In genomic region chr5:151224372-151224771, GRCh38 we compare ENCODE assay signal across 8 cellular contexts. TPM values are rescaled to one million over a fixed set of nuclear protein-coding genes. Genes with fewer than 3 reads are reported as not detected.
DNase-seq lines count a peak whose midpoint lies in the region; ATAC-seq, FAIRE-seq and TF ChIP-seq lines count a peak whose summit lies in the region.

No MANE protein-coding gene starts in this region.

- H3K27me3 ChIP-seq in GM12878 (replicated peaks in 1 of 2; ENCODE audit: control insufficient read depth in 2 of 2, insufficient read depth in 2 of 2, low read length in 1 of 2) (no peaks in the 10 kb centered on the region), ovary (no peaks in the 10 kb centered on the region)

- ATAC-seq in GM18909 (IDR thresholded peaks at IDR 0.05; ENCODE audit: poor library complexity, unreplicated experiment) (peak; percentile 30), HG03439 (IDR thresholded peaks at IDR 0.05; ENCODE audit: unreplicated experiment) (peak; percentile 29), GM12878 (peak; percentile 12), GM18870 (IDR thresholded peaks at IDR 0.05; ENCODE audit: unreplicated experiment) (no peak)

- no peak for FAIRE-seq in GM12878 (lab: Jason Lieb, UNC)

- peaks cover 0 to 2% of the 10 kb centered on the region in 2 experiments; a peak in 1 of 4 replicates for H3K36me3 ChIP-seq in GM12878 (ENCODE audit: control insufficient read depth in 2 of 2, insufficient read depth in 2 of 2, low read length in 1 of 2)
- no peaks in the 10 kb centered on the region for H3K36me3 ChIP-seq in ovary

- in situ Hi-C loops in GM12878 (cut with MboI): no loop called here

- H3K9ac ChIP-seq in GM12878 (ENCODE audit: control insufficient read depth, insufficient read depth, low read length): peak overlapping the region; percentile 91; the same call in 1 of the 2 replicates

- H3K4me3 ChIP-seq in GM12878 (peak overlapping the region; percentile 97; the same call in 1 of the 2 replicates), ovary (peak overlapping the region; percentile 73)

- CTCF ChIA-PET in GM12878 (lab: Yijun Ruan, JAX): interaction anchor here (0.8 to 17.0 kb wide), 7 partner anchors 12 to 126 kb away, joined by 3 to 293 read pairs (median 9); partner anchors contain the start of gene GM2A

- POLR2A ChIA-PET in GM12878 (lab: Charles Lee): interaction anchor here (0.6 to 17.1 kb wide), 14 partner anchors 11 to 142 kb away, joined by 3 to 290 read pairs (median 6); partner anchors contain the start of genes GM2A and TNIP1

- H3K27ac ChIP-seq in GM12878 (ENCODE audit: control insufficient read depth, insufficient read depth): peak overlapping the region; percentile 89
- no peak overlapping the region for H3K27ac ChIP-seq in ovary

- no peaks in the 10 kb centered on the region for H4K20me1 ChIP-seq in GM12878 (ENCODE audit: control insufficient read depth, insufficient read depth)

- intact Hi-C loops in GM12878 (cut with micrococcal nuclease; ENCODE audit: unreplicated experiment): loop anchor here (1.0 to 5.0 kb wide), 2 partner anchors 10 to 73 kb away; no protein-coding TSS in a partner anchor
- intact Hi-C loops in ovary (cut with DNase I): loop anchor here in 1 of 4 donors (10.0 kb wide), 1 partner anchor 100 kb away; no protein-coding TSS in a partner anchor

- TF ChIP-seq RAD21 in GM12878 (IDR thresholded peaks at IDR 0.05; ENCODE audit: insufficient read depth, low read depth, low read length): no peak

- DNase-seq in GM12878 (ENCODE audit: low read depth, low spot score) (no peak), ovary (no peak), NCI-H1105 (lab: John Stamatoyannopoulos, UW) (no peak), retina (no peak)
- no peak for DNase-seq in stimulated activated naive CD4-positive, alpha-beta T cell treated with Interleukin-2 at 50 U/mL for 16 hours (lab: John Stamatoyannopoulos, UW)

- H3K4me1 ChIP-seq in GM12878 (ENCODE audit: control insufficient read depth, insufficient read depth, low read length) (peaks cover 24% of the 10 kb centered on the region), ovary (ENCODE audit: insufficient read depth) (peaks cover 14% of the 10 kb centered on the region)

- RAD21 ChIA-PET in GM12878 (lab: Charles Lee; ENCODE audit: unreplicated experiment): interaction anchor here (1.5 to 7.8 kb wide), 10 partner anchors 10 to 101 kb away, joined by 3 to 117 read pairs (median 28); partner anchors contain the start of gene GM2A

- H3K4me2 ChIP-seq in GM12878 (ENCODE audit: control insufficient read depth, insufficient read depth): peak overlapping the region; percentile 93

- SMC1A ChIA-PET in GM12878 (lab: Charles Lee; ENCODE audit: uncharacterized antibody, unreplicated experiment): interaction anchor here (1.4 to 18.6 kb wide), 11 partner anchors 7 to 109 kb away, joined by 3 to 325 read pairs (median 6); partner anchors contain the start of gene GM2A

- H3K79me2 ChIP-seq in GM12878 (ENCODE audit: control insufficient read depth, insufficient read depth, low read length): peaks cover 49% of the 10 kb centered on the region

- H2AFZ ChIP-seq in GM12878 (ENCODE audit: control insufficient read depth, low read depth, low read length): peak overlapping the region; percentile 55

- no peak for TF ChIP-seq CTCF in GM12878 (IDR thresholded peaks at IDR 0.05 in 2 of 3, conservative IDR thresholded peaks at IDR 0.05 in 1 of 3; ENCODE audit: control insufficient read depth in 2 of 3, extremely low read depth in 1 of 3, insufficient read depth in 1 of 3, low read depth in 3 of 3, low read length in 3 of 3)
- no peak for TF ChIP-seq CTCF in ovary (IDR thresholded peaks at IDR 0.05)

- 79% methylated on average over 5 of the region's 6 CpGs for WGBS in GM12878 (ENCODE audit: insufficient coverage, insufficient replicate concordance, low lambda C conversion rate, missing lambda C conversion rate)
- WGBS in ovary, 3 donors: 69 to 87% (median 86%) methylated on average over 6 of the region's 6 CpGs

- TF ChIP-seq EP300 in GM12878 (IDR thresholded peaks at IDR 0.05; ENCODE audit: borderline replicate concordance in 1 of 2, control insufficient read depth in 1 of 2, low read depth in 2 of 2, low read length in 2 of 2) (no peak), ovary (IDR thresholded peaks at IDR 0.05) (no peak)

- H3K9me3 ChIP-seq in GM12878 (replicated peaks; ENCODE audit: control insufficient read depth, insufficient read depth, low read length) (no peaks in the 10 kb centered on the region), ovary (no peaks in the 10 kb centered on the region)

- no peak for TF ChIP-seq POLR2A in GM12878 (IDR thresholded peaks at IDR 0.05; ENCODE audit: low read depth, low read length)
- no peak for TF ChIP-seq POLR2A in ovary (IDR thresholded peaks at IDR 0.05)

- BruUV-seq in GM12878 (replicated peaks; lab: Mats Ljungman, UMichigan): no TSS peak

TF ChIP-seq in GM12878, 131 proteins besides CTCF, POLR2A, EP300 and RAD21 (continues in another document):
- 0 out of 4 replicates have a peak, but pooled peaks of 1 of the 2 experiments have one; percentile 7 for TF ChIP-seq ETV6 (conservative IDR thresholded peaks at IDR 0.05 in 1 of 2, IDR thresholded peaks at IDR 0.05 in 1 of 2; ENCODE audit: borderline replicate concordance in 1 of 2, low read depth in 1 of 2)
- TF ChIP-seq ZZZ3 (IDR thresholded peaks at IDR 0.05; ENCODE audit: control insufficient read depth, insufficient read length, low read depth): no peak
- TF ChIP-seq IKZF1 (conservative IDR thresholded peaks at IDR 0.05): no peak
- no peak for TF ChIP-seq WRNIP1 (IDR thresholded peaks at IDR 0.05; ENCODE audit: borderline replicate concordance, low read depth, low read length)
- peak; percentile 88 for TF ChIP-seq ZNF384 (IDR thresholded peaks at IDR 0.05; ENCODE audit: borderline replicate concordance, low read depth, low read length)
- no peak for TF ChIP-seq STAT1 (conservative IDR thresholded peaks at IDR 0.05)
- TF ChIP-seq SMAD1 (IDR thresholded peaks at IDR 0.05; ENCODE audit: low read depth, partially characterized antibody): no peak
- TF ChIP-seq, protein P1, sequence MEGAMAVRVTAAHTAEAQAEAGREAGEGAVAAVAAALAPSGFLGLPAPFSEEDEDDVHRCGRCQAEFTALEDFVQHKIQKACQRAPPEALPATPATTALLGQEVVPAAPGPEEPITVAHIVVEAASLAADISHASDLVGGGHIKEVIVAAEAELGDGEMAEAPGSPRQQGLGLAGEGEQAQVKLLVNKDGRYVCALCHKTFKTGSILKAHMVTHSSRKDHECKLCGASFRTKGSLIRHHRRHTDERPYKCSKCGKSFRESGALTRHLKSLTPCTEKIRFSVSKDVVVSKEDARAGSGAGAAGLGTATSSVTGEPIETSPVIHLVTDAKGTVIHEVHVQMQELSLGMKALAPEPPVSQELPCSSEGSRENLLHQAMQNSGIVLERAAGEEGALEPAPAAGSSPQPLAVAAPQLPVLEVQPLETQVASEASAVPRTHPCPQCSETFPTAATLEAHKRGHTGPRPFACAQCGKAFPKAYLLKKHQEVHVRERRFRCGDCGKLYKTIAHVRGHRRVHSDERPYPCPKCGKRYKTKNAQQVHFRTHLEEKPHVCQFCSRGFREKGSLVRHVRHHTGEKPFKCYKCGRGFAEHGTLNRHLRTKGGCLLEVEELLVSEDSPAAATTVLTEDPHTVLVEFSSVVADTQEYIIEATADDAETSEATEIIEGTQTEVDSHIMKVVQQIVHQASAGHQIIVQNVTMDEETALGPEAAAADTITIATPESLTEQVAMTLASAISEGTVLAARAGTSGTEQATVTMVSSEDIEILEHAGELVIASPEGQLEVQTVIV (IDR thresholded peaks at IDR 0.05; ENCODE audit: borderline replicate concordance, partially characterized antibody): no peak
- TF ChIP-seq MTA2 (IDR thresholded peaks at IDR 0.05; ENCODE audit: low read depth): no peak

RNA-seq across cellular contexts. Expression of gene CCDC69, which starts 0.5 kb away (rescaled TPM):
- total RNA-seq in GM12878 (2013; cell fraction: nucleolus; rRNA removed): 69.3 and 77.6 TPM in 2 replicates
- total RNA-seq in GM12878 (2014; rRNA removed) (91.1 and 104 TPM in 2 replicates), GM12878 (2014; rRNA removed; fragmentation: Illumina TruSeq; extraction: Trizol) (78.8 and 80.3 TPM in 2 replicates), GM12878 (2021) (77.3 and 80.8 TPM in 2 replicates), ovary (10 to 100 TPM; 22.6 to 60.1 (median 37.3) TPM)
- 37.5 TPM for polyA plus RNA-seq in GM12878 (2011; ENCODE audit: low read depth)
- polyA plus RNA-seq in GM12878 (2011; rRNA removed) (36.7 and 42.3 TPM in 2 replicates), GM12878 (2014; fragmentation: Illumina TruSeq; extraction: Trizol) (104 and 106 TPM in 2 replicates), GM12878 (2014; fragmentation: Nextera tagmentation; extraction: Ambion mirVana) (10 to 100 TPM; 13.5 to 21.4 TPM), GM12878 (2014; rRNA removed) (89.6 and 102 TPM in 2 replicates), GM12878 (2016; fragmentation: Nextera tagmentation; extraction: Ambion mirVana) (10 to 100 TPM; 55.7 to 59.8 TPM), ovary (100 to 1,000 TPM in 1 of 2 donors, 10 to 100 TPM in 1; 27.8 to 158 TPM)
- 56.7 and 66.0 TPM in 2 replicates for polyA plus RNA-seq in GM12878 (2011; cell fraction: cytosol; rRNA removed)
- 16.1 and 18.3 TPM in 2 replicates for polyA plus RNA-seq in GM12878 (2011; cell fraction: nucleus; rRNA removed)
- polyA plus RNA-seq in GM12878 (2012): 46.8 and 47.5 TPM in 2 replicates
- 32.8 and 41.3 TPM in 2 replicates for polyA minus RNA-seq in GM12878 (2011; rRNA and poly(A)+ RNA removed)
- polyA minus RNA-seq in GM12878 (2011; cell fraction: cytosol; rRNA and poly(A)+ RNA removed): 11.4 and 17.0 TPM in 2 replicates
- 11.6 and 16.5 TPM in 2 replicates for polyA minus RNA-seq in GM12878 (2011; cell fraction: nucleus; rRNA and poly(A)+ RNA removed)

RNA-seq across cellular contexts. Expression of gene GM2A, which starts 28.6 kb away (rescaled TPM):
- 150 and 162 TPM in 2 replicates for total RNA-seq in GM12878 (2013; cell fraction: nucleolus; rRNA removed)
- total RNA-seq in GM12878 (2014; rRNA removed): 102 and 109 TPM in 2 replicates
- total RNA-seq in GM12878 (2014; rRNA removed; fragmentation: Illumina TruSeq; extraction: Trizol): 75.7 TPM in 2 replicates
- total RNA-seq in GM12878 (2021): 95.1 and 95.6 TPM in 2 replicates
- polyA plus RNA-seq in GM12878 (2011; ENCODE audit: low read depth): 46.2 TPM
- 85.4 and 106 TPM in 2 replicates for polyA plus RNA-seq in GM12878 (2011; rRNA removed)
- 81.7 and 107 TPM in 2 replicates for polyA plus RNA-seq in GM12878 (2011; cell fraction: cytosol; rRNA removed)
- 27.6 and 30.7 TPM in 2 replicates for polyA plus RNA-seq in GM12878 (2011; cell fraction: nucleus; rRNA removed)
- 61.7 and 69.7 TPM in 2 replicates for polyA plus RNA-seq in GM12878 (2012)
- polyA plus RNA-seq in GM12878 (2014; fragmentation: Illumina TruSeq; extraction: Trizol): 74.4 and 83.9 TPM in 2 replicates
- 10 to 100 TPM; 33.6 to 44.4 TPM for polyA plus RNA-seq in GM12878 (2014; fragmentation: Nextera tagmentation; extraction: Ambion mirVana)
- polyA plus RNA-seq in GM12878 (2014; rRNA removed): 62.0 and 63.9 TPM in 2 replicates
- polyA plus RNA-seq in GM12878 (2016; fragmentation: Nextera tagmentation; extraction: Ambion mirVana): 10 to 100 TPM; 44.0 to 44.4 TPM
- 109 and 137 TPM in 2 replicates for polyA minus RNA-seq in GM12878 (2011; rRNA and poly(A)+ RNA removed)
- 43.7 and 54.0 TPM in 2 replicates for polyA minus RNA-seq in GM12878 (2011; cell fraction: cytosol; rRNA and poly(A)+ RNA removed)
- polyA minus RNA-seq in GM12878 (2011; cell fraction: nucleus; rRNA and poly(A)+ RNA removed): 14.7 and 19.8 TPM in 2 replicates
- 10 to 100 TPM; 14.7 to 38.5 (median 28.6) TPM for total RNA-seq in ovary
- polyA plus RNA-seq in ovary: 10 to 100 TPM; 18.5 to 52.8 TPM
